1 cellular context compared by ENCODE assay signal in the genomic region with DNA sequence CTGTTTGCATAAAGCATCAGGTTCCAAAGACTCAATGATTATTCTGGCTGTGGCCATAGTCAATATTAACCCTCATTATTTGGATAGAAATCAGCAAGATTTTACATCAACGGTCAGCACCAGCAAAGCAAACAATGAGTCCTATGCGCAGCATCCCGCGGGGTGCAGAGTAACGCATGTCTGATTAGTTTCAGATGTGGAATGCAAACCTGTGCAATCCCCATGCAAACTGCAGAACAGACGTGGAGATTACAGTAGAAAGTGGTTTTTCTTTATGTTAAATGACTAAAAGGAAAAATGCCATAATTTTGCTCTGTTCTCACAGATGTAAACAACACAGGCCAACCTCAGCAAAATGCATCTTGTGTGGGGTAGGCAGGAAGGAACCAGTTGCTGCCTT.
TF ChIP-seq lines count a peak whose summit lies in the region.

No MANE protein-coding gene starts in this region.

TF ChIP-seq in GM23338, 12 proteins besides CTCF, POLR2A, EP300 and RAD21 (continued from another document):
- TF ChIP-seq, protein P1, sequence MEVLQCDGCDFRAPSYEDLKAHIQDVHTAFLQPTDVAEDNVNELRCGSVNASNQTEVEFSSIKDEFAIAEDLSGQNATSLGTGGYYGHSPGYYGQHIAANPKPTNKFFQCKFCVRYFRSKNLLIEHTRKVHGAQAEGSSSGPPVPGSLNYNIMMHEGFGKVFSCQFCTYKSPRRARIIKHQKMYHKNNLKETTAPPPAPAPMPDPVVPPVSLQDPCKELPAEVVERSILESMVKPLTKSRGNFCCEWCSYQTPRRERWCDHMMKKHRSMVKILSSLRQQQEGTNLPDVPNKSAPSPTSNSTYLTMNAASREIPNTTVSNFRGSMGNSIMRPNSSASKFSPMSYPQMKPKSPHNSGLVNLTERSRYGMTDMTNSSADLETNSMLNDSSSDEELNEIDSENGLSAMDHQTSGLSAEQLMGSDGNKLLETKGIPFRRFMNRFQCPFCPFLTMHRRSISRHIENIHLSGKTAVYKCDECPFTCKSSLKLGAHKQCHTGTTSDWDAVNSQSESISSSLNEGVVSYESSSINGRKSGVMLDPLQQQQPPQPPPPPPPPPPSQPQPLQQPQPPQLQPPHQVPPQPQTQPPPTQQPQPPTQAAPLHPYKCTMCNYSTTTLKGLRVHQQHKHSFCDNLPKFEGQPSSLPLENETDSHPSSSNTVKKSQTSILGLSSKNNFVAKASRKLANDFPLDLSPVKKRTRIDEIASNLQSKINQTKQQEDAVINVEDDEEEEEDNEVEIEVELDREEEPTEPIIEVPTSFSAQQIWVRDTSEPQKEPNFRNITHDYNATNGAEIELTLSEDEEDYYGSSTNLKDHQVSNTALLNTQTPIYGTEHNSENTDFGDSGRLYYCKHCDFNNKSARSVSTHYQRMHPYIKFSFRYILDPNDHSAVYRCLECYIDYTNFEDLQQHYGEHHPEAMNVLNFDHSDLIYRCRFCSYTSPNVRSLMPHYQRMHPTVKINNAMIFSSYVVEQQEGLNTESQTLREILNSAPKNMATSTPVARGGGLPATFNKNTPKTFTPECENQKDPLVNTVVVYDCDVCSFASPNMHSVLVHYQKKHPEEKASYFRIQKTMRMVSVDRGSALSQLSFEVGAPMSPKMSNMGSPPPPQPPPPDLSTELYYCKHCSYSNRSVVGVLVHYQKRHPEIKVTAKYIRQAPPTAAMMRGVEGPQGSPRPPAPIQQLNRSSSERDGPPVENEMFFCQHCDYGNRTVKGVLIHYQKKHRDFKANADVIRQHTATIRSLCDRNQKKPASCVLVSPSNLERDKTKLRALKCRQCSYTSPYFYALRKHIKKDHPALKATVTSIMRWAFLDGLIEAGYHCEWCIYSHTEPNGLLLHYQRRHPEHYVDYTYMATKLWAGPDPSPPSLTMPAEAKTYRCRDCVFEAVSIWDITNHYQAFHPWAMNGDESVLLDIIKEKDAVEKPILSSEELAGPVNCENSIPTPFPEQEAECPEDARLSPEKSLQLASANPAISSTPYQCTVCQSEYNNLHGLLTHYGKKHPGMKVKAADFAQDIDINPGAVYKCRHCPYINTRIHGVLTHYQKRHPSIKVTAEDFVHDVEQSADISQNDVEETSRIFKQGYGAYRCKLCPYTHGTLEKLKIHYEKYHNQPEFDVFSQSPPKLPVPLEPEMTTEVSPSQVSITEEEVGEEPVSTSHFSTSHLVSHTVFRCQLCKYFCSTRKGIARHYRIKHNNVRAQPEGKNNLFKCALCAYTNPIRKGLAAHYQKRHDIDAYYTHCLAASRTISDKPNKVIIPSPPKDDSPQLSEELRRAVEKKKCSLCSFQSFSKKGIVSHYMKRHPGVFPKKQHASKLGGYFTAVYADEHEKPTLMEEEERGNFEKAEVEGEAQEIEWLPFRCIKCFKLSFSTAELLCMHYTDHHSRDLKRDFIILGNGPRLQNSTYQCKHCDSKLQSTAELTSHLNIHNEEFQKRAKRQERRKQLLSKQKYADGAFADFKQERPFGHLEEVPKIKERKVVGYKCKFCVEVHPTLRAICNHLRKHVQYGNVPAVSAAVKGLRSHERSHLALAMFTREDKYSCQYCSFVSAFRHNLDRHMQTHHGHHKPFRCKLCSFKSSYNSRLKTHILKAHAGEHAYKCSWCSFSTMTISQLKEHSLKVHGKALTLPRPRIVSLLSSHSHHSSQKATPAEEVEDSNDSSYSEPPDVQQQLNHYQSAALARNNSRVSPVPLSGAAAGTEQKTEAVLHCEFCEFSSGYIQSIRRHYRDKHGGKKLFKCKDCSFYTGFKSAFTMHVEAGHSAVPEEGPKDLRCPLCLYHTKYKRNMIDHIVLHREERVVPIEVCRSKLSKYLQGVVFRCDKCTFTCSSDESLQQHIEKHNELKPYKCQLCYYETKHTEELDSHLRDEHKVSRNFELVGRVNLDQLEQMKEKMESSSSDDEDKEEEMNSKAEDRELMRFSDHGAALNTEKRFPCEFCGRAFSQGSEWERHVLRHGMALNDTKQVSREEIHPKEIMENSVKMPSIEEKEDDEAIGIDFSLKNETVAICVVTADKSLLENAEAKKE (CRISPR knock-in tag; IDR thresholded peaks at IDR 0.05), result no peak
- no peak for TF ChIP-seq CREB1 (CRISPR knock-in tag; IDR thresholded peaks at IDR 0.05; ENCODE audit: low read depth)
